ENCODE assay signal across 8 cellular contexts in the genomic region with DNA sequence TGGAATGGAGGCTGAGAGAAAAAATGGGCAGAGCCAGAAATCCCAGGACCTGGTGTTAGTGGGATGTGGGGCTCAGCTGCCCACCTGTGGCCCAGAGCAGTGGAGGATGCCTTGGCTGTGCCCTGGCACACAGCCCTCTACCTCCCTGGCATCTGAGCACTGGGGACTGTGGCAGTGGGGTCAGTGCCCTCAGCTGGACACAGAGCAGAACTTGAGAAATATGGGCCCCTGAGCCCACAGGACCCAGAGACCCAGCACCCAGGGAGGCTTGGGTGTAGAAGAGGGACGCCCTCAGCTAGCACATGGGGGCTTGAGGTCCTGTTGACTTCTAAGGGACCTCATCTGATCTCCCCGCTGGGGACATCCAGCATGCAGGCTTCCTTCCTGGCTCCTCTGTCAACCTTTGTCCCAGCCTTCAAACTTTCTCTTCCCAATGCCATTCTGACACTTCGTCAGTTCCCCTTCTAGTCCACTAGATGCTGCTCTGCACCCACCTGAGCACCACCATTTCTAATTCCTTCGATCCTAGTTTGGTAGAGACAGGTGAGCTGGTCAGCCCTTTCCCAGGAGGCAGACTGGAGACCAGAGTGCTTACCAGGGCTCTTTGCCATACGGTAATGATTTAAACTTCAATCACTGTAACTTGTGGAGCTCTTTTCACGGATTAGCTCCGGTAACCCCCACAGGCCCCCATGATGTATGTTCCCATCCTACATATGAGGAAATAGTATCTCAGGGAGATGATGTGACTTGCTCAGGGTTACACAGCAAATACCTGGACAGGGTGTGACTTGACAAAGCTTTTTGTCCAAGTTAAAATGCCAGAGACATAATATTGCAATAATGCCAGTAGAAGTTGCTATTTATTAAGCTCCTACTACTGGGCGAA.
DNase-seq lines count a peak whose midpoint lies in the region; ATAC-seq, FAIRE-seq and TF ChIP-seq lines count a peak whose summit lies in the region.

No MANE protein-coding gene starts in this region.

- H3K9me3 ChIP-seq in Karpas-422 (ENCODE audit: low read length) (no peaks in the 10 kb centered on the region), SU-DHL-6 (ENCODE audit: insufficient read depth, low read length) (no peaks in the 10 kb centered on the region), iPS DF 6.9 (ENCODE audit: control insufficient read depth, insufficient read depth, low read length) (no peaks in the 10 kb centered on the region)

- H4K20me1 ChIP-seq in Karpas-422 (ENCODE audit: insufficient read depth, low read depth, low read length), result no peaks in the 10 kb centered on the region
- H4K20me1 ChIP-seq in SU-DHL-6 (ENCODE audit: low read depth, low read length), result no peaks in the 10 kb centered on the region

- H2AFZ ChIP-seq in Karpas-422 (ENCODE audit: low read length) (no peak overlapping the region), SU-DHL-6 (ENCODE audit: low read depth, low read length, severe bottlenecking) (no peak overlapping the region)

- H3K27me3 ChIP-seq in Karpas-422 (ENCODE audit: low read length) (no peaks in the 10 kb centered on the region), SU-DHL-6 (ENCODE audit: low read length) (no peaks in the 10 kb centered on the region), iPS DF 6.9 (ENCODE audit: control insufficient read depth, insufficient read depth, low read length) (no peaks in the 10 kb centered on the region)

- DNase-seq in EH (ENCODE audit: low read depth) (peak; percentile 23), Karpas-422 (peak; percentile 55), iPS DF 6.9 (ENCODE audit: low read depth, low spot score) (peak; percentile 48), urothelium cell line (ENCODE audit: low spot score) (peak; percentile 32)
- no peak for DNase-seq in effector CD8-positive, alpha-beta T cell (lab: John Stamatoyannopoulos, UW)

- H3K36me3 ChIP-seq in Karpas-422 (ENCODE audit: insufficient read depth, low read length) (no peaks in the 10 kb centered on the region), SU-DHL-6 (ENCODE audit: low read length) (no peaks in the 10 kb centered on the region), iPS DF 6.9 (ENCODE audit: control insufficient read depth, insufficient read depth, low read length) (no peaks in the 10 kb centered on the region)

- H3K9me2 ChIP-seq in Karpas-422 (replicated peaks; ENCODE audit: insufficient read depth, low read length) (no peaks in the 10 kb centered on the region), SU-DHL-6 (replicated peaks; ENCODE audit: insufficient read depth, low read length) (no peaks in the 10 kb centered on the region)

- peak; percentile 41 for TF ChIP-seq CTCF in SU-DHL-6 (IDR thresholded peaks at IDR 0.05; ENCODE audit: insufficient read depth, low read length, poor library complexity, severe bottlenecking)

- no peaks in the 10 kb centered on the region for H3F3A ChIP-seq in SU-DHL-6 (ENCODE audit: insufficient read depth)

- H3K4me1 ChIP-seq in Karpas-422 (ENCODE audit: low read length) (no peaks in the 10 kb centered on the region), iPS DF 6.9 (ENCODE audit: control insufficient read depth, insufficient read depth, low read length) (no peaks in the 10 kb centered on the region)

- H3K9ac ChIP-seq in Karpas-422 (ENCODE audit: low read length) (no peak overlapping the region), SU-DHL-6 (ENCODE audit: low read length) (no peak overlapping the region)

- H3K4me3 ChIP-seq in Karpas-422 (ENCODE audit: low read length) (no peak overlapping the region), SU-DHL-6 (ENCODE audit: insufficient read depth, low read length, poor library complexity, severe bottlenecking) (no peak overlapping the region), iPS DF 6.9 (ENCODE audit: low read length) (no peak overlapping the region)

- FAIRE-seq in urothelium cell line (lab: Jason Lieb, UNC), result no peak

- H3K79me2 ChIP-seq in Karpas-422 (ENCODE audit: low read length) (no peaks in the 10 kb centered on the region), SU-DHL-6 (ENCODE audit: insufficient read depth, low read length) (no peaks in the 10 kb centered on the region)

- H3K27ac ChIP-seq in Karpas-422 (ENCODE audit: low read length) (no peak overlapping the region), SU-DHL-6 (ENCODE audit: low read depth, low read length) (no peak overlapping the region), iPS DF 6.9 (ENCODE audit: low read length) (no peak overlapping the region)

- WGBS in iPS DF 6.9 (ENCODE audit: insufficient coverage, insufficient read length), result no CpG with 5 or more reads among the region's 8 CpGs

- H3K4me2 ChIP-seq in Karpas-422 (ENCODE audit: low read depth, low read length, poor library complexity, severe bottlenecking) (no peak overlapping the region), SU-DHL-6 (ENCODE audit: low read depth, low read length, poor library complexity, severe bottlenecking) (no peak overlapping the region)

- ATAC-seq in GM18861 (IDR thresholded peaks at IDR 0.05; ENCODE audit: unreplicated experiment), result no peak
- no peak for ATAC-seq in HG03108 (IDR thresholded peaks at IDR 0.05; ENCODE audit: unreplicated experiment)
